1 cellular context compared by ENCODE assay signal in genomic region chr1:182791464-182792179, GRCh38.
TF ChIP-seq lines count a peak whose summit lies in the region.

No MANE protein-coding gene starts in this region.

TF ChIP-seq in K562, 482 proteins besides CTCF, POLR2A, EP300 and RAD21 (continued from another document and continues in another):
- TF ChIP-seq ZNF280B (CRISPR knock-in tag; IDR thresholded peaks at IDR 0.05) (no peak), HSF4 (CRISPR knock-in tag; IDR thresholded peaks at IDR 0.05; ENCODE audit: borderline replicate concordance) (no peak), RBM17 (IDR thresholded peaks at IDR 0.05; ENCODE audit: borderline replicate concordance, low read depth, low read length) (no peak), PHF8 (IDR thresholded peaks at IDR 0.05; ENCODE audit: borderline replicate concordance, low read length) (no peak), PRPF4 (IDR thresholded peaks at IDR 0.05; ENCODE audit: insufficient read depth, low read depth, low read length, poor library complexity, severe bottlenecking) (no peak), ETS1 (conservative IDR thresholded peaks at IDR 0.05; ENCODE audit: control insufficient read depth, low read depth, low read length) (no peak), FOXA1 (IDR thresholded peaks at IDR 0.05; ENCODE audit: borderline replicate concordance) (no peak), ZC3H4 (CRISPR knock-in tag; IDR thresholded peaks at IDR 0.05; ENCODE audit: borderline replicate concordance) (no peak), ZBTB9 (CRISPR knock-in tag; IDR thresholded peaks at IDR 0.05) (peak; percentile 87), LARP7 (IDR thresholded peaks at IDR 0.05) (no peak), ZNF76 (CRISPR knock-in tag; IDR thresholded peaks at IDR 0.05; ENCODE audit: borderline replicate concordance) (no peak), ZFP36 (IDR thresholded peaks at IDR 0.05; ENCODE audit: low read depth, low read length, partially characterized antibody) (no peak), MECOM (CRISPR knock-in tag; IDR thresholded peaks at IDR 0.05) (peak; percentile 89), U2AF2 (optimal IDR thresholded peaks at IDR 0.05; ENCODE audit: low read depth, low read length) (no peak), PCBP2 (IDR thresholded peaks at IDR 0.05; ENCODE audit: low read depth, low read length, poor library complexity, severe bottlenecking) (no peak), HDAC2 (IDR thresholded peaks at IDR 0.05) (peak; percentile 98), ETV5 (CRISPR knock-in tag; IDR thresholded peaks at IDR 0.05; ENCODE audit: low read depth) (no peak), CEBPG (CRISPR knock-in tag; IDR thresholded peaks at IDR 0.05) (no peak), CEBPG (tag; conservative IDR thresholded peaks at IDR 0.05 in 1 of 2, IDR thresholded peaks at IDR 0.05 in 1 of 2) (no peak), HCFC1 (IDR thresholded peaks at IDR 0.05; ENCODE audit: low read depth, low read length) (no peak), PRDM10 (IDR thresholded peaks at IDR 0.05; ENCODE audit: partially characterized antibody) (peak; percentile 44), RBBP5 (IDR thresholded peaks at IDR 0.05; ENCODE audit: borderline replicate concordance, insufficient read depth, low read length, poor library complexity, severe bottlenecking) (peak; percentile 34), ZBTB49 (CRISPR knock-in tag; IDR thresholded peaks at IDR 0.05; ENCODE audit: borderline replicate concordance) (no peak), ZNF830 (CRISPR knock-in tag; IDR thresholded peaks at IDR 0.05) (0 out of 2 replicates have a peak, but pooled peaks have one; percentile 31), FOXA3 (CRISPR knock-in tag; conservative IDR thresholded peaks at IDR 0.05 in 1 of 2, IDR thresholded peaks at IDR 0.05 in 1 of 2) (peak in 1 of 2 experiments; percentile 66; a peak in 2 of 4 replicates), PTBP1 (IDR thresholded peaks at IDR 0.05; ENCODE audit: low read depth, low read length) (no peak), ATF1 (CRISPR knock-in tag; IDR thresholded peaks at IDR 0.05) (no peak), ATF1 (tag; IDR thresholded peaks at IDR 0.05) (peak; percentile 53; the same call in 1 of the 2 replicates), HMG20B (CRISPR knock-in tag; IDR thresholded peaks at IDR 0.05) (no peak), USF2 (CRISPR knock-in tag; IDR thresholded peaks at IDR 0.05) (no peak), ZNF644 (tag; IDR thresholded peaks at IDR 0.05; ENCODE audit: low read depth) (peak; percentile 90; the same call in 1 of the 2 replicates), ZNF318 (IDR thresholded peaks at IDR 0.05; ENCODE audit: borderline replicate concordance in 1 of 2, low read depth in 1 of 2) (0 out of 4 replicates have a peak, but pooled peaks of 1 of the 2 experiments have one; percentile 39), ETV6 (IDR thresholded peaks at IDR 0.05; ENCODE audit: borderline replicate concordance in 1 of 2, low read depth in 2 of 2, low read length in 1 of 2) (no peak), ETV6 (CRISPR knock-in tag; IDR thresholded peaks at IDR 0.05; ENCODE audit: borderline replicate concordance) (no peak), ZNF232 (CRISPR knock-in tag; IDR thresholded peaks at IDR 0.05) (no peak), MAZ (CRISPR knock-in tag; conservative IDR thresholded peaks at IDR 0.05 in 1 of 2, IDR thresholded peaks at IDR 0.05 in 1 of 2) (peak in 1 of 2 experiments; percentile 51; a peak in 3 of 4 replicates), NBN (IDR thresholded peaks at IDR 0.05; ENCODE audit: low read depth) (peak; percentile 95), ZC3H8 (IDR thresholded peaks at IDR 0.05) (no peak), CTBP1 (IDR thresholded peaks at IDR 0.05; ENCODE audit: borderline replicate concordance) (peak; percentile 96)
